In genomic region chr2:237280235-237280634, GRCh38 we compare ENCODE assay signal across 14 cellular contexts.
A peak's percentile ranks its signal among the peaks of the same experiment; 100 is the strongest.
DNase-seq lines count a peak whose midpoint lies in the region; ATAC-seq, FAIRE-seq and TF ChIP-seq lines count a peak whose summit lies in the region.
"Had no signal": no experiment of that assay in that cellular context is flagged by ENCODE, and none has a peak within 500 bp of the region (broad histone marks: within the 10 kb centered on the region; RNA-seq: fewer than 3 reads in every experiment).

No MANE protein-coding gene starts in this region.

- H3K4me1 Mint-ChIP-seq in stimulated activated naive CD8-positive, alpha-beta T cell treated with anti-CD3 and anti-CD28 coated beads, Interleukin-15, amount 100 ng/mL, for 72 hours, result no peaks in the 10 kb centered on the region
- H3K4me1 Mint-ChIP-seq: memory B cell had no signal

- intact Hi-C loops in heart left ventricle (cut with DNase I) (loop anchor here in 1 of 10 donors (5.0 kb wide), 1 partner anchor 37 kb away; no protein-coding TSS in a partner anchor), cardiac septum (cut with DNase I) (loop anchor here (5.0 kb wide), 1 partner anchor 42 kb away; no protein-coding TSS in a partner anchor)

- H3K27ac ChIP-seq in heart left ventricle, result peak overlapping the region in 10 of 12 donors; percentile 17 to 79 (median 65)

- H3K4me1 ChIP-seq in heart left ventricle, result peaks cover 0 to 26% (median 0%) of the 10 kb centered on the region in 12 donors

- H3K4me3 ChIP-seq in heart left ventricle, result no peak overlapping the region

- 64 to 73% (median 69%) methylated on average over 11 of the region's 11 CpGs for WGBS in heart left ventricle, 4 donors

- FAIRE-seq in endometrium (lab: Jason Lieb, UNC), result peak; percentile 71
- FAIRE-seq: A204.1 had no signal

- H3K27me3 ChIP-seq in heart left ventricle, result no peaks in the 10 kb centered on the region

- H3K27ac Mint-ChIP-seq in stimulated activated naive CD8-positive, alpha-beta T cell treated with anti-CD3 and anti-CD28 coated beads, Interleukin-15, amount 100 ng/mL, for 72 hours, result no peak overlapping the region
- H3K27ac Mint-ChIP-seq: activated naive CD8-positive, alpha-beta T cell treated with anti-CD3 and anti-CD28 coated beads, Interleukin-2, amount 50 U/mL, for 24 hours; memory B cell had no signal

- DNase-seq in heart left ventricle (peak in 2 of 5 donors; percentile 40 to 73), cardiac septum (ENCODE audit: low spot score) (no peak), myocyte (ENCODE audit: low read depth) (peak; percentile 94), NCI-H2081 (lab: John Stamatoyannopoulos, UW) (no peak)
- no peak for DNase-seq in central memory CD4-positive, alpha-beta T cell
- DNase-seq in stimulated activated naive CD8-positive, alpha-beta T cell treated with anti-CD3 and anti-CD28 coated beads, Interleukin-15, amount 100 ng/mL, for 72 hours, result no peak
- DNase-seq: activated CD4-positive, alpha-beta T cell treated with anti-CD3 and anti-CD28 coated beads, Interleukin-2, amount 50 U/mL, for 48 hours; activated naive CD8-positive, alpha-beta T cell treated with anti-CD3 and anti-CD28 coated beads, Interleukin-2, amount 50 U/mL, for 24 hours; NCI-H446 had no signal

- peaks cover 8% of the 10 kb centered on the region for H3K27me3 Mint-ChIP-seq in stimulated activated naive CD8-positive, alpha-beta T cell treated with anti-CD3 and anti-CD28 coated beads, Interleukin-15, amount 100 ng/mL, for 72 hours

- no peak for TF ChIP-seq CTCF in heart left ventricle (IDR thresholded peaks at IDR 0.05)

- H3K4me3 Mint-ChIP-seq in stimulated activated naive CD8-positive, alpha-beta T cell treated with anti-CD3 and anti-CD28 coated beads, Interleukin-15, amount 100 ng/mL, for 72 hours, result no peak overlapping the region
- H3K4me3 Mint-ChIP-seq: activated naive CD8-positive, alpha-beta T cell treated with anti-CD3 and anti-CD28 coated beads, Interleukin-2, amount 50 U/mL, for 24 hours; memory B cell had no signal

- H3K9me3 ChIP-seq in heart left ventricle, result peaks cover 0 to 6% (median 0%) of the 10 kb centered on the region in 12 donors

- TF ChIP-seq POLR2A in heart left ventricle (IDR thresholded peaks at IDR 0.05), result no peak

- ATAC-seq in heart left ventricle, result peak in 3 of 4 donors; percentile 58 to 78 (median 69)
- no peak for ATAC-seq in GM18520 (IDR thresholded peaks at IDR 0.05; ENCODE audit: unreplicated experiment)
- ATAC-seq in stimulated activated naive CD8-positive, alpha-beta T cell treated with anti-CD3 and anti-CD28 coated beads, Interleukin-15, amount 100 ng/mL, for 72 hours, result no peak
- ATAC-seq: activated naive CD8-positive, alpha-beta T cell treated with anti-CD3 and anti-CD28 coated beads, Interleukin-2, amount 50 U/mL, for 24 hours; esophagus mucosa had no signal

- H3K36me3 ChIP-seq in heart left ventricle, result no peaks in the 10 kb centered on the region

- no peaks in the 10 kb centered on the region for H3K9me3 Mint-ChIP-seq in stimulated activated naive CD8-positive, alpha-beta T cell treated with anti-CD3 and anti-CD28 coated beads, Interleukin-15, amount 100 ng/mL, for 72 hours
- H3K9me3 Mint-ChIP-seq: activated naive CD8-positive, alpha-beta T cell treated with anti-CD3 and anti-CD28 coated beads, Interleukin-2, amount 50 U/mL, for 24 hours had no signal

Comparison
In these comparisons a context has a peak if more than half of its experiments do, and no peak if none do; other contexts are left out.
1. ATAC-seq: peak in heart left ventricle (3 of 4); none in GM18520 (single experiment) and stimulated activated naive CD8-positive, alpha-beta T cell treated with anti-CD3 and anti-CD28 coated beads, Interleukin-15, amount 100 ng/mL, for 72 hours (single experiment).